Comparison of ENCODE assay signal across 9 cellular contexts in the genomic region with DNA sequence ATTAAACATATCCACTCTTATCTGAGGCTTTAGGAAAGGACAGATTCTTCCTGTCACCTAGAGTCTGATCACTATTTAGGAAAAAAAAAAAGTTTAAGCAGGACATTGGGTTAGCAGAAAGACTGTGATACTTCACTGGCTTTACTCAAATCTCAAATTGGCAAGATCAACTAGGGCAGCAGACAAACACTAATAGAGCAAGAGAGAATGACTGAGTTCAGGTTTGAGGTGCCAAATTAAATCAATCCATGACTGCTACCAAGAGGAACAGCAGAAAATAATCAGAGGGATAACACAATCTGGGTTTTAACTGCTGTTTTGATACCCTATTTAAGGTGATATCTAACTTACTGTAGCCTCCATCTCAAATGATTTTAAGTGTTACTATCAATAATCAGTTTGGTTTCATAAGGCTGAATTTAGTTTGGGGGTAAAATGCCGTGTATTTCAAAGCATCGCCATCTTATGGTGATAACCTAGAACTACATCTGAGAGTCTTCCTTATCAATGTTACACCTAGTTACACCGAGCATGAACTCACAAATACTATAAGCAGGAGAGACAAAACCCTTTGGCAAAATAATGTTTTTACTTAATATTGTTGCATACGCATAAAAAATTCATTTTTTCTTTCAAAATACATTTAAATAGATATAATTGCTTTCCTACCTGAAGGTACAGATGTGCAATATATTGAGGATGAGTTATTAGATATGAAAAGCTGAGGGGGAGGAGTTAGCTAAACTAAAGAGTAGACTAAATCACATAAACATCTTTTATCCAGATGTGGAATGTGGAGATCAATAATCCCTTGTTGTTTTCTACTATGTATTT.
A peak's percentile ranks its signal among the peaks of the same experiment; 100 is the strongest.
DNase-seq lines count a peak whose midpoint lies in the region; ATAC-seq, FAIRE-seq and TF ChIP-seq lines count a peak whose summit lies in the region.
"Had no signal": no experiment of that assay in that cellular context is flagged by ENCODE, and none has a peak within 500 bp of the region (broad histone marks: within the 10 kb centered on the region; RNA-seq: fewer than 3 reads in every experiment).

No MANE protein-coding gene starts in this region.

- H2AFZ ChIP-seq in K562 (ENCODE audit: low read depth, low read length) = no peak overlapping the region
- no peak overlapping the region for H2AFZ ChIP-seq in neuronal stem cell (ENCODE audit: low read length)
- H2AFZ ChIP-seq: parathyroid adenoma had no signal

- no peak overlapping the region for H2BK12ac ChIP-seq in neuronal stem cell (ENCODE audit: low read length)

- no peaks in the 10 kb centered on the region for H3K36me3 ChIP-seq in cardiac muscle cell
- H3K36me3 ChIP-seq in K562 (ENCODE audit: control insufficient read depth, insufficient read depth, low read length) = no peaks in the 10 kb centered on the region
- H3K36me3 ChIP-seq in neuronal stem cell (replicated peaks in 1 of 2; ENCODE audit: control insufficient read depth in 2 of 2, insufficient read depth in 2 of 2, low read length in 2 of 2) = no peaks in the 10 kb centered on the region

- TF ChIP-seq POLR2A in K562 (conservative IDR thresholded peaks at IDR 0.05) = no peak

- H3K79me1 ChIP-seq in neuronal stem cell (ENCODE audit: low read depth, low read length) = no peaks in the 10 kb centered on the region

- no peak overlapping the region for H3K14ac ChIP-seq in neuronal stem cell (ENCODE audit: low read length)

- peak in 1 of 2 experiments; percentile 36; a peak in 1 of 4 replicates for TF ChIP-seq RAD21 in K562 (CRISPR knock-in tag; conservative IDR thresholded peaks at IDR 0.05 in 1 of 2, IDR thresholded peaks at IDR 0.05 in 1 of 2)

- H4K20me1 ChIP-seq in K562 (replicated peaks; ENCODE audit: control insufficient read depth, insufficient read depth, low read length) = no peaks in the 10 kb centered on the region

- 3% methylated on average over 4 of the region's 4 CpGs for WGBS in right cardiac atrium
- WGBS in K562 (ENCODE audit: insufficient coverage, low coverage, missing lambda C conversion rate) = 2% methylated on average over 4 of the region's 4 CpGs
- WGBS in neuronal stem cell (ENCODE audit: extremely low coverage in 2 of 2, insufficient read length in 2 of 2, insufficient replicate concordance in 1 of 2), 2 donors = no CpG with 5 or more reads among the region's 4 CpGs

- no peaks in the 10 kb centered on the region for H3K9me3 ChIP-seq in cardiac muscle cell (ENCODE audit: low read depth)
- no peaks in the 10 kb centered on the region for H3K9me3 ChIP-seq in right cardiac atrium (ENCODE audit: control insufficient read depth, low read length)
- H3K9me3 ChIP-seq in K562 (replicated peaks; ENCODE audit: control insufficient read depth, insufficient read depth, low read depth, low read length) = no peaks in the 10 kb centered on the region
- H3K9me3 ChIP-seq in neuronal stem cell (replicated peaks in 1 of 2; ENCODE audit: control insufficient read depth in 2 of 2, insufficient read depth in 1 of 2, low read depth in 1 of 2, low read length in 2 of 2) = no peaks in the 10 kb centered on the region

- no peaks in the 10 kb centered on the region for H3K27me3 Mint-ChIP-seq in stimulated activated naive CD8-positive, alpha-beta T cell treated with anti-CD3 and anti-CD28 coated beads, Interleukin-15, amount 100 ng/mL, for 72 hours

- no TSS peak for BruUV-seq in K562 (replicated peaks; lab: Mats Ljungman, UMichigan)

- no peak overlapping the region for H4K91ac ChIP-seq in neuronal stem cell (ENCODE audit: low read depth, low read length, poor library complexity)

- H3K27ac Mint-ChIP-seq in stimulated activated naive CD8-positive, alpha-beta T cell treated with anti-CD3 and anti-CD28 coated beads, Interleukin-15, amount 100 ng/mL, for 72 hours = no peak overlapping the region

- no peak overlapping the region for H3K4me2 ChIP-seq in K562 (ENCODE audit: insufficient read depth, low read length)
- H3K4me2 ChIP-seq in neuronal stem cell (ENCODE audit: insufficient read depth, low read length, poor library complexity, severe bottlenecking) = no peak overlapping the region

- no peak overlapping the region for H2BK15ac ChIP-seq in neuronal stem cell (ENCODE audit: low read length)

- ATAC-seq in right cardiac atrium (no peak), K562 (no peak), GM19328 (IDR thresholded peaks at IDR 0.05; ENCODE audit: unreplicated experiment) (no peak)
- no peak for ATAC-seq in stimulated activated naive CD8-positive, alpha-beta T cell treated with anti-CD3 and anti-CD28 coated beads, Interleukin-15, amount 100 ng/mL, for 72 hours

- H3K23ac ChIP-seq in neuronal stem cell (ENCODE audit: low read depth, low read length, poor library complexity) = no peak overlapping the region

- H3K27me3 ChIP-seq in cardiac muscle cell (no peaks in the 10 kb centered on the region), right cardiac atrium (ENCODE audit: control insufficient read depth, insufficient read depth) (no peaks in the 10 kb centered on the region), K562 (ENCODE audit: control insufficient read depth in 2 of 2, insufficient read depth in 2 of 2, low read length in 2 of 2) (no peaks in the 10 kb centered on the region), neuronal stem cell (ENCODE audit: control insufficient read depth in 3 of 3, insufficient read depth in 3 of 3, low read depth in 1 of 3, low read length in 3 of 3) (no peaks in the 10 kb centered on the region)

- CTCF ChIA-PET in K562 (lab: Yijun Ruan, JAX; ENCODE audit: low intra/inter-chr PET ratio) = no interaction called here

- intact Hi-C loops in right cardiac atrium (cut with DNase I) = loop anchor here in 3 of 4 donors (5.0 to 10.0 kb wide), 2 partner anchors 247 to 255 kb away; no protein-coding TSS in a partner anchor
- intact Hi-C loops in K562 (cut with micrococcal nuclease) = no loop called here

- H3K79me2 ChIP-seq in K562 (ENCODE audit: control insufficient read depth, insufficient read depth, low read length) = no peaks in the 10 kb centered on the region
- H3K79me2 ChIP-seq: parathyroid adenoma had no signal

- POLR2A ChIA-PET in K562 (lab: Yijun Ruan, JAX) = no interaction called here

- no peak overlapping the region for H3K18ac ChIP-seq in neuronal stem cell (ENCODE audit: low read length)

- H4K8ac ChIP-seq in neuronal stem cell (ENCODE audit: low read depth, low read length) = no peak overlapping the region

- DNase-seq in cardiac muscle cell (ENCODE audit: low read depth in 1 of 2, low spot score in 1 of 2) (peak; percentile 4 to 50), right cardiac atrium (no peak), NCI-H1417 treated with DMSO at 0.1 percent for 48 hours (lab: John Stamatoyannopoulos, UW) (peak; percentile 66), K562 (ENCODE audit: extremely low read depth in 1 of 4, low spot score in 3 of 4) (peak in 2 of 4 experiments; percentile 3 to 9), neuronal stem cell (ENCODE audit: low spot score) (peak; percentile 24), GM03348 (ENCODE audit: low spot score) (no peak)
- DNase-seq in stimulated activated naive CD8-positive, alpha-beta T cell treated with anti-CD3 and anti-CD28 coated beads, Interleukin-15, amount 100 ng/mL, for 72 hours = no peak

- H3K4ac ChIP-seq in neuronal stem cell (ENCODE audit: low read length) = no peak overlapping the region

- no peak overlapping the region for H3K27ac ChIP-seq in cardiac muscle cell
- H3K27ac ChIP-seq in right cardiac atrium (ENCODE audit: low read length) = no peak overlapping the region
- no peak overlapping the region for H3K27ac ChIP-seq in K562 (ENCODE audit: extremely low read depth, low read depth, low read length)
- H3K27ac ChIP-seq in neuronal stem cell (replicated peaks; ENCODE audit: low read length) = no peak overlapping the region
- H3K27ac ChIP-seq: parathyroid adenoma had no signal

- H3K9me3 Mint-ChIP-seq in stimulated activated naive CD8-positive, alpha-beta T cell treated with anti-CD3 and anti-CD28 coated beads, Interleukin-15, amount 100 ng/mL, for 72 hours = peaks cover under 1 to 30% of the 10 kb centered on the region in 2 donors

- H3K4me3 ChIP-seq in cardiac muscle cell (no peak overlapping the region), right cardiac atrium (ENCODE audit: low read length) (no peak overlapping the region), K562 (no peak overlapping the region), neuronal stem cell (ENCODE audit: low read length in 2 of 2) (no peak overlapping the region)

- H3K9me1 ChIP-seq in K562 (ENCODE audit: control insufficient read depth, insufficient read depth, low read length) = no peaks in the 10 kb centered on the region

- H3K4me1 ChIP-seq in cardiac muscle cell (ENCODE audit: low read depth) (no peaks in the 10 kb centered on the region), right cardiac atrium (ENCODE audit: control insufficient read depth, insufficient read depth, low read length) (no peaks in the 10 kb centered on the region), K562 (replicated peaks in 1 of 2; ENCODE audit: control insufficient read depth in 2 of 2, insufficient read depth in 2 of 2, low read length in 2 of 2) (no peaks in the 10 kb centered on the region), neuronal stem cell (ENCODE audit: control insufficient read depth in 2 of 2, insufficient read depth in 1 of 2, low read depth in 1 of 2, low read length in 2 of 2) (no peaks in the 10 kb centered on the region)
- H3K4me1 ChIP-seq: parathyroid adenoma had no signal

- H3K4me3 Mint-ChIP-seq in stimulated activated naive CD8-positive, alpha-beta T cell treated with anti-CD3 and anti-CD28 coated beads, Interleukin-15, amount 100 ng/mL, for 72 hours = no peak overlapping the region

- TF ChIP-seq CTCF in cardiac muscle cell (IDR thresholded peaks at IDR 0.05; ENCODE audit: low read depth, low read length) = no peak
- TF ChIP-seq CTCF in K562 (IDR thresholded peaks at IDR 0.05 in 2 of 3, conservative IDR thresholded peaks at IDR 0.05 in 1 of 3; ENCODE audit: insufficient read depth in 2 of 3, low read depth in 1 of 3, low read length in 3 of 3) = peak in 2 of 3 experiments; percentile 16 to 21; a peak in 2 of 6 replicates

- no peak overlapping the region for H2BK5ac ChIP-seq in neuronal stem cell (ENCODE audit: low read length)

- no peak for FAIRE-seq in K562 (lab: Jason Lieb, UNC)

- in situ Hi-C loops in K562 (cut with MboI) = no loop called here

- H2AK5ac ChIP-seq in neuronal stem cell (ENCODE audit: low read depth, low read length) = no peak overlapping the region

- no peak for TF ChIP-seq EP300 in K562 (IDR thresholded peaks at IDR 0.05; ENCODE audit: low read length)

- no peaks in the 10 kb centered on the region for H3K4me1 Mint-ChIP-seq in stimulated activated naive CD8-positive, alpha-beta T cell treated with anti-CD3 and anti-CD28 coated beads, Interleukin-15, amount 100 ng/mL, for 72 hours

- no peak overlapping the region for H2BK120ac ChIP-seq in neuronal stem cell (ENCODE audit: low read depth, low read length)

- no peak overlapping the region for H3K9ac ChIP-seq in K562 (ENCODE audit: insufficient read depth in 1 of 2, low read depth in 2 of 2, low read length in 2 of 2)
- H3K9ac ChIP-seq in neuronal stem cell (ENCODE audit: low read depth, low read length, poor library complexity) = no peak overlapping the region
- H3K9ac ChIP-seq: parathyroid adenoma had no signal

TF ChIP-seq in K562, 482 proteins besides CTCF, POLR2A, EP300 and RAD21 (continues in another document):
- TF ChIP-seq HNRNPL (IDR thresholded peaks at IDR 0.05; ENCODE audit: low read depth, low read length) (no peak), ZNF274 (IDR thresholded peaks at IDR 0.05; ENCODE audit: borderline replicate concordance, low read depth, low read length) (no peak), TARDBP (IDR thresholded peaks at IDR 0.05) (no peak), DPF2 (IDR thresholded peaks at IDR 0.05) (no peak)

Comparison
In these comparisons a context has a peak if more than half of its experiments do, and no peak if none do; other contexts are left out.
1. DNase-seq: peak in cardiac muscle cell (2 of 2), NCI-H1417 treated with DMSO at 0.1 percent for 48 hours (single experiment) and neuronal stem cell (single experiment); none in right cardiac atrium (0 of 3), GM03348 (single experiment) and stimulated activated naive CD8-positive, alpha-beta T cell treated with anti-CD3 and anti-CD28 coated beads, Interleukin-15, amount 100 ng/mL, for 72 hours (0 of 2).